Comparison of ENCODE assay signal across 24 cellular contexts in genomic region chr19:58294743-58295374, GRCh38.
"Had no signal": no experiment of that assay in that cellular context is flagged by ENCODE, and none has a peak within 500 bp of the region (broad histone marks: within the 10 kb centered on the region; RNA-seq: fewer than 3 reads in every experiment).

No MANE protein-coding gene starts in this region.

- ATAC-seq: gastroesophageal sphincter; left lung; naive thymus-derived CD4-positive, alpha-beta T cell; psoas muscle; sciatic nerve; stimulated activated naive B cell treated with anti-CD40 and anti-IgM and Interleukin-4, amounts not matched to agents 10 μg/mL and 1 μg/mL and 100 μg/mL, for 72 hours had no signal

- FAIRE-seq: endometrium, urothelium cell line had no signal

- H3K27me3 Mint-ChIP-seq: memory B cell; naive thymus-derived CD4-positive, alpha-beta T cell; stimulated activated naive B cell treated with anti-CD40 and anti-IgM and Interleukin-4, amounts not matched to agents 10 μg/mL and 1 μg/mL and 100 μg/mL, for 72 hours; type B pancreatic cell had no signal

- DNase-seq: effector memory CD4-positive, alpha-beta T cell; glutamatergic neuron; islet precursor cell; left lung; lower lobe of right lung; midbrain; naive thymus-derived CD4-positive, alpha-beta T cell; nephron progenitor cell; psoas muscle; retina; spleen; stimulated activated CD4-positive, alpha-beta T cell treated with anti-CD3 and anti-CD28 coated beads, Interleukin-15, amount 100 ng/mL, for 24 hours; stimulated activated CD4-positive, alpha-beta T cell treated with anti-CD3 and anti-CD28 coated beads, Interleukin-1b, Interleukin-23, amount 100 ng/mL, for 48 hours; stimulated activated CD4-positive, alpha-beta T cell treated with anti-CD3 and anti-CD28 coated beads, Interleukin-4, amount 100 ng/mL, for 4 hours; stimulated activated naive B cell treated with anti-CD40 and anti-IgM and Interleukin-4, amounts not matched to agents 10 μg/mL and 1 μg/mL and 100 μg/mL, for 72 hours; stomach had no signal

- H3K4me1 Mint-ChIP-seq: nephron progenitor cell had no signal

- H3K4me1 ChIP-seq: esophagus muscularis mucosa, gastroesophageal sphincter, left lung, lower lobe of right lung, psoas muscle, stomach had no signal

- H3K27ac Mint-ChIP-seq: memory B cell; naive thymus-derived CD4-positive, alpha-beta T cell; nephron progenitor cell; stimulated activated naive B cell treated with anti-CD40 and anti-IgM and Interleukin-4, amounts not matched to agents 10 μg/mL and 1 μg/mL and 100 μg/mL, for 72 hours; type B pancreatic cell had no signal

- H3K27me3 ChIP-seq: esophagus muscularis mucosa, gastroesophageal sphincter, left lung, spleen, stomach had no signal

- H3K4me3 ChIP-seq: esophagus muscularis mucosa, gastroesophageal sphincter, left lung, lower lobe of right lung, psoas muscle, stomach had no signal

- H3K4me3 Mint-ChIP-seq: memory B cell; nephron progenitor cell; stimulated activated naive B cell treated with anti-CD40 and anti-IgM and Interleukin-4, amounts not matched to agents 10 μg/mL and 1 μg/mL and 100 μg/mL, for 72 hours; type B pancreatic cell had no signal

- H3K27ac ChIP-seq: epithelial cell of prostate, esophagus muscularis mucosa, gastroesophageal sphincter, left lung, lower lobe of right lung, psoas muscle, spleen, stomach had no signal
